Comparison of ENCODE assay signal across 25 cellular contexts in genomic region chr3:48798998-48799397, GRCh38. TPM values are rescaled to one million over a fixed set of nuclear protein-coding genes. Genes with fewer than 3 reads are reported as not detected.
DNase-seq lines count a peak whose midpoint lies in the region; ATAC-seq, FAIRE-seq and TF ChIP-seq lines count a peak whose summit lies in the region.
"Had no signal": no experiment of that assay in that cellular context is flagged by ENCODE, and none has a peak within 500 bp of the region (broad histone marks: within the 10 kb centered on the region; RNA-seq: fewer than 3 reads in every experiment).

No MANE protein-coding gene starts in this region.

- H3K9me3 Mint-ChIP-seq in glutamatergic neuron (ENCODE audit: unreplicated experiment): peaks cover 2% of the 10 kb centered on the region
- H3K9me3 Mint-ChIP-seq: activated B cell treated with CpG ODN at 0.5 μM for 24 hours; activated CD8-positive, alpha-beta T cell treated with anti-CD3 and anti-CD28 coated beads for 36 hours; activated T-cell treated with anti-CD3 and anti-CD28 coated beads, Interleukin-2, amount 50 U/mL, for 4 hours; brain; nephron progenitor cell had no signal

- no peak for TF ChIP-seq CTCF in pancreas (IDR thresholded peaks at IDR 0.05)
- no peak for TF ChIP-seq CTCF in glutamatergic neuron (IDR thresholded peaks at IDR 0.05; ENCODE audit: partially characterized antibody, unreplicated experiment)

- no peaks in the 10 kb centered on the region for H3K27me3 Mint-ChIP-seq in glutamatergic neuron (ENCODE audit: unreplicated experiment)
- H3K27me3 Mint-ChIP-seq: activated B cell treated with CpG ODN at 0.5 μM for 24 hours; activated CD8-positive, alpha-beta T cell treated with anti-CD3 and anti-CD28 coated beads for 36 hours; brain; progenitor cell of endocrine pancreas; T-helper 17 cell had no signal

- no peak overlapping the region for H3K27ac ChIP-seq in pancreas
- H3K27ac ChIP-seq: BLaER1, SJCRH30 had no signal

- no peaks in the 10 kb centered on the region for H3K36me3 Mint-ChIP-seq in glutamatergic neuron (ENCODE audit: unreplicated experiment)
- H3K36me3 Mint-ChIP-seq: activated naive CD4-positive, alpha-beta T cell treated with anti-CD3 and anti-CD28 coated beads, Interleukin-2, amount 50 U/mL, for 72 hours had no signal

- no peaks in the 10 kb centered on the region for H3K27me3 ChIP-seq in pancreas
- H3K27me3 ChIP-seq: BLaER1, SJCRH30 had no signal

- intact Hi-C loops in pancreas (cut with DNase I): no loop called here

- H3K4me3 Mint-ChIP-seq in glutamatergic neuron (ENCODE audit: unreplicated experiment): no peak overlapping the region
- H3K4me3 Mint-ChIP-seq: activated B cell treated with CpG ODN at 0.5 μM for 24 hours; activated CD8-positive, alpha-beta T cell treated with anti-CD3 and anti-CD28 coated beads for 36 hours; activated T-cell treated with anti-CD3 and anti-CD28 coated beads, Interleukin-2, amount 50 U/mL, for 4 hours; brain; nephron progenitor cell; T-helper 17 cell had no signal

- H3K4me1 Mint-ChIP-seq in glutamatergic neuron (ENCODE audit: low read depth, unreplicated experiment): no peaks in the 10 kb centered on the region
- H3K4me1 Mint-ChIP-seq: activated B cell treated with CpG ODN at 0.5 μM for 24 hours, brain had no signal

- H3K9me3 ChIP-seq in pancreas: no peaks in the 10 kb centered on the region
- H3K9me3 ChIP-seq: BLaER1, SJCRH30 had no signal

- no peak for FAIRE-seq in pancreas (lab: Jason Lieb, UNC)

- no peak overlapping the region for H3K4me3 ChIP-seq in pancreas
- H3K4me3 ChIP-seq: BLaER1, SJCRH30, smooth muscle cell had no signal

- H3K4me1 ChIP-seq in pancreas: peaks cover 0 to 7% (median 6%) of the 10 kb centered on the region in 3 donors
- H3K4me1 ChIP-seq: BLaER1 had no signal

- 5 to 18% methylated on average over 1 of the region's 1 CpG for WGBS in pancreas, 2 donors

- DNase-seq in M059J (ENCODE audit: low read depth): peak; percentile 25
- peak; percentile 79 for DNase-seq in NCI-H69 (lab: John Stamatoyannopoulos, UW)
- peak; percentile 80 to 81 for DNase-seq in dermis microvascular lymphatic vessel endothelial cell (ENCODE audit: low read depth in 2 of 2)
- peak; percentile 38 to 65 (median 59) for DNase-seq in pancreas
- no peak for DNase-seq in anterior cingulate cortex (lab: John Stamatoyannopoulos, UW)
- DNase-seq in dedifferentiated amniotic fluid mesenchymal stem cell (ENCODE audit: extremely low spot score): no peak
- DNase-seq in glutamatergic neuron: no peak
- DNase-seq: activated B cell treated with CpG ODN at 0.5 μM for 24 hours; activated CD8-positive, alpha-beta T cell treated with anti-CD3 and anti-CD28 coated beads for 36 hours; activated T-cell treated with anti-CD3 and anti-CD28 coated beads, Interleukin-2, amount 50 U/mL, for 4 hours; DMS 273 treated with DMSO at 0.1 percent for 48 hours; islet precursor cell; Kasumi-1; NCI-H1694; NCI-H524; nephron progenitor cell; SJCRH30; stimulated activated CD8-positive, alpha-beta memory T cell treated with anti-CD3 and anti-CD28 coated beads, Interleukin-4, amount 100 ng/mL, for 48 hours; T-helper 17 cell had no signal

- H3K36me3 ChIP-seq in pancreas: no peaks in the 10 kb centered on the region
- H3K36me3 ChIP-seq: BLaER1, SJCRH30 had no signal

- H3K27ac Mint-ChIP-seq in glutamatergic neuron (ENCODE audit: unreplicated experiment): no peak overlapping the region
- H3K27ac Mint-ChIP-seq: activated B cell treated with CpG ODN at 0.5 μM for 24 hours; activated CD8-positive, alpha-beta T cell treated with anti-CD3 and anti-CD28 coated beads for 36 hours; brain; nephron progenitor cell; progenitor cell of endocrine pancreas; T-helper 17 cell had no signal

- peak; percentile 78 to 86 (median 81) for ATAC-seq in pancreas
- ATAC-seq: activated CD8-positive, alpha-beta T cell treated with anti-CD3 and anti-CD28 coated beads for 36 hours; activated naive CD4-positive, alpha-beta T cell treated with anti-CD3 and anti-CD28 coated beads, Interleukin-2, amount 50 U/mL, for 72 hours; activated T-cell treated with anti-CD3 and anti-CD28 coated beads, Interleukin-2, amount 50 U/mL, for 4 hours; HCT116; T-helper 17 cell had no signal

RNA-seq across cellular contexts. Expression of gene PRKAR2A, which starts 48.7 kb away (rescaled TPM):
- total RNA-seq in M059J (2014; rRNA removed; shearing (Covaris generic)): 20.4 and 23.5 TPM in 2 replicates
- total RNA-seq in dermis microvascular lymphatic vessel endothelial cell (28.1 and 31.2 TPM in 2 replicates), pancreas (10 to 100 TPM; 17.5 to 33.9 (median 23.8) TPM), glutamatergic neuron (ENCODE audit: unreplicated experiment) (55.5 TPM)
- 1 to 10 TPM; 4.2 to 6.9 TPM for polyA plus RNA-seq in pancreas

Comparison
In these comparisons a context has a peak if more than half of its experiments do, and no peak if none do; other contexts are left out.
1. DNase-seq: peak in M059J (single experiment), NCI-H69 (single experiment), dermis microvascular lymphatic vessel endothelial cell (2 of 2) and pancreas (6 of 6); none in anterior cingulate cortex (0 of 58), dedifferentiated amniotic fluid mesenchymal stem cell (single experiment) and glutamatergic neuron (single experiment).